ENCODE assay signal across 16 cellular contexts in the genomic region with DNA sequence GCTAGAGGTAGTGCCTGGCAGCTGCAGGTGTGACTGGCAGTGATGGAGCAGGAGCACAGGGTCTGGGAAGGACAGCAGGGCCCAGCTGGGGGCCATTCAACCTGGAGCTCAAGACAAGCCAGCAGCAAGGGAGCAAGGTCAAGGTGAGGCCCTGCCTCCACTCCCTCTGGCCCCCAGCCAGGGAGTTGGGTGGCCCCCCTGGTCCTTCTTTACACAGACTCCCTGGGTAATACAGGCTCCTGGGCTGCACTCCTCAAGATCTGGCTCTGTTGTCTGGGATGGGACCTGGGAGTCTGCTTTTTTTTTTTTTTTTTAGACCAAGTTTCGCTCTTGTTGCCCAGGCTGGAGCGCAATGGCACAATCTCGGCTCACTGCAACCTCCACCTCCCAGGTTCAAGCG. TPM values are rescaled to one million over a fixed set of nuclear protein-coding genes. Genes with fewer than 3 reads are reported as not detected.
DNase-seq lines count a peak whose midpoint lies in the region; ATAC-seq, FAIRE-seq and TF ChIP-seq lines count a peak whose summit lies in the region.
"Had no signal": no experiment of that assay in that cellular context is flagged by ENCODE, and none has a peak within 500 bp of the region (broad histone marks: within the 10 kb centered on the region; RNA-seq: fewer than 3 reads in every experiment).

No MANE protein-coding gene starts in this region.

- TF ChIP-seq POLR2A in Peyer's patch (IDR thresholded peaks at IDR 0.05) (no peak), H1 (IDR thresholded peaks at IDR 0.05; ENCODE audit: control extremely low read depth in 1 of 2, low read depth in 2 of 2, low read length in 2 of 2) (no peak), spleen (IDR thresholded peaks at IDR 0.05) (no peak)

- H3K36me3 ChIP-seq in CD4-positive, alpha-beta memory T cell (ENCODE audit: insufficient read depth, low read length) = peaks cover 53% of the 10 kb centered on the region
- H3K36me3 ChIP-seq in Peyer's patch = peaks cover 0 to 34% (median 0%) of the 10 kb centered on the region in 3 donors
- H3K36me3 ChIP-seq in H1 (ENCODE audit: control insufficient read depth in 2 of 4, insufficient read depth in 4 of 4, low read length in 3 of 4) = peaks cover 3 to 16% (median 8%) of the 10 kb centered on the region in 4 experiments; a peak in 6 of 8 replicates
- peaks cover 0 to 94% (median 54%) of the 10 kb centered on the region in 6 donors for H3K36me3 ChIP-seq in spleen

- H4K5ac ChIP-seq in H1 (ENCODE audit: insufficient read length, low read depth, low read length) = no peak overlapping the region

- TF ChIP-seq CTCF in Peyer's patch (IDR thresholded peaks at IDR 0.05) (no peak), H1 (IDR thresholded peaks at IDR 0.05; ENCODE audit: control extremely low read depth in 1 of 3, insufficient read depth in 1 of 3, low read depth in 1 of 3, low read length in 3 of 3) (no peak), spleen (IDR thresholded peaks at IDR 0.05 in 8 of 11, conservative IDR thresholded peaks at IDR 0.05 in 3 of 11) (no peak)

- peaks cover 65% of the 10 kb centered on the region for H3K4me1 ChIP-seq in CD4-positive, alpha-beta memory T cell (ENCODE audit: insufficient read depth, low read length)
- H3K4me1 ChIP-seq in Peyer's patch = peaks cover 3 to 88% (median 31%) of the 10 kb centered on the region in 4 donors
- H3K4me1 ChIP-seq in H1 (replicated peaks in 1 of 4; ENCODE audit: control insufficient read depth in 3 of 4, insufficient read depth in 4 of 4, low read length in 3 of 4) = peaks cover 5 to 14% (median 9%) of the 10 kb centered on the region in 4 experiments
- peaks cover 80 to 100% (median 100%) of the 10 kb centered on the region in 6 donors for H3K4me1 ChIP-seq in spleen

- H3K23ac ChIP-seq in H1 (ENCODE audit: insufficient read length) = no peak overlapping the region

- H2BK12ac ChIP-seq in H1 (ENCODE audit: low read depth, low read length) = no peak overlapping the region

- no peaks in the 10 kb centered on the region for H3K9me3 Mint-ChIP-seq in CD4-positive, alpha-beta memory T cell

- no peak for FAIRE-seq in H1 (lab: Jason Lieb, UNC)
- FAIRE-seq: GM19239, islet of Langerhans had no signal

- H3K27me3 Mint-ChIP-seq in CD4-positive, alpha-beta memory T cell = no peaks in the 10 kb centered on the region

- no peak for DNase-seq in CD4-positive, alpha-beta memory T cell
- DNase-seq in Peyer's patch (no peak), H1 (ENCODE audit: low read depth in 1 of 2, low spot score in 2 of 2) (no peak), spleen (no peak), NCI-H187 (lab: John Stamatoyannopoulos, UW) (no peak), C1 segment of cervical spinal cord (lab: John Stamatoyannopoulos, UW) (no peak)
- DNase-seq: NCI-H1930; NCI-H748 treated with DMSO at 0.1 percent for 48 hours; retina; RPMI8226; stimulated activated CD4-positive, alpha-beta T cell treated with anti-CD3 and anti-CD28 coated beads, Interleukin-2, amount 100 ng/mL, for 48 hours had no signal

- peaks cover 0 to 57% of the 10 kb centered on the region in 2 experiments; a peak in 3 of 4 replicates for H3K79me2 ChIP-seq in H1 (ENCODE audit: control insufficient read depth in 1 of 2, insufficient read depth in 2 of 2, low read length in 2 of 2)

- H3K23me2 ChIP-seq in H1 (ENCODE audit: low read depth, low read length) = no peaks in the 10 kb centered on the region

- no peak for TF ChIP-seq EP300 in H1 (IDR thresholded peaks at IDR 0.05; ENCODE audit: borderline replicate concordance in 1 of 2, low read depth in 2 of 2, low read length in 2 of 2)

- H2BK120ac ChIP-seq in H1 (replicated peaks; ENCODE audit: low read depth, low read length) = no peak overlapping the region

- no peak overlapping the region for H2BK15ac ChIP-seq in H1 (ENCODE audit: low read length)

- H3K14ac ChIP-seq in H1 (ENCODE audit: insufficient read length) = no peak overlapping the region

- H3K18ac ChIP-seq in H1 (ENCODE audit: extremely low read depth, low read length) = no peak overlapping the region

- H4K91ac ChIP-seq in H1 (replicated peaks; ENCODE audit: insufficient read length, low read length) = no peak overlapping the region

- WGBS in H1 (ENCODE audit: extremely low coverage in 1 of 2, insufficient coverage in 1 of 2, insufficient read length in 1 of 2, insufficient replicate concordance in 2 of 2, low coverage in 1 of 2, low lambda C conversion rate in 2 of 2, missing lambda C conversion rate in 1 of 2), 2 experiments = 94% methylated on average over 2 of the region's 4 CpGs; no CpG with 5 or more reads in 1 of the 2 experiments
- 86 to 91% (median 89%) methylated on average over 4 of the region's 4 CpGs for WGBS in spleen, 5 donors

- H2AFZ ChIP-seq in H1 (ENCODE audit: low read length) = no peak overlapping the region

- CTCF ChIA-PET in CD4-positive, alpha-beta memory T cell (lab: Charles Lee; ENCODE audit: partially characterized antibody) = interaction anchor here (1.0 to 6.4 kb wide), 7 partner anchors 9 to 58 kb away, joined by 3 to 238 read pairs (median 6); partner anchors contain the start of genes GNAI2 and GNAT1
- CTCF ChIA-PET in H1 (lab: Charles Lee; ENCODE audit: partially characterized antibody) = interaction anchor here (0.8 to 53.5 kb wide), 8 partner anchors 7 to 164 kb away, joined by 3 to 2149 read pairs (median 30); partner anchors contain the start of genes GNAI2, GNAT1, SEMA3B and SLC38A3

- no peak overlapping the region for H3K9ac ChIP-seq in H1 (replicated peaks in 1 of 4; ENCODE audit: extremely low read depth in 1 of 4, low read depth in 3 of 4, low read length in 3 of 4)

- H4K20me1 ChIP-seq in H1 (replicated peaks in 1 of 2; ENCODE audit: control insufficient read depth in 1 of 2, insufficient read depth in 2 of 2, low read length in 2 of 2) = peaks cover 15 to 46% of the 10 kb centered on the region in 2 experiments

- H2BK20ac ChIP-seq in H1 (ENCODE audit: low read length) = no peak overlapping the region

- no peak overlapping the region for H2AK5ac ChIP-seq in H1 (ENCODE audit: low read depth, low read length)

- no peaks in the 10 kb centered on the region for H3K27me3 ChIP-seq in CD4-positive, alpha-beta memory T cell (ENCODE audit: insufficient read depth, low read length)
- no peaks in the 10 kb centered on the region for H3K27me3 ChIP-seq in Peyer's patch
- H3K27me3 ChIP-seq in H1 (replicated peaks in 1 of 4; ENCODE audit: control insufficient read depth in 3 of 4, extremely low read depth in 1 of 4, insufficient read depth in 3 of 4, low read length in 3 of 4) = no peaks in the 10 kb centered on the region
- H3K27me3 ChIP-seq in spleen (replicated peaks in 1 of 7) = no peaks in the 10 kb centered on the region
- H3K27me3 ChIP-seq: adrenal gland had no signal

- ATAC-seq in HG03469 (IDR thresholded peaks at IDR 0.05; ENCODE audit: unreplicated experiment) = no peak
- no peak for ATAC-seq in GM21515 (IDR thresholded peaks at IDR 0.05; ENCODE audit: unreplicated experiment)

- H3K4ac ChIP-seq in H1 (replicated peaks; ENCODE audit: insufficient read length, low read depth, low read length) = no peak overlapping the region

- peak overlapping the region in 1 of 8 donors; percentile 33 for H3K4me3 Mint-ChIP-seq in CD4-positive, alpha-beta memory T cell

- peak overlapping the region in 6 of 7 donors; percentile 74 to 88 (median 78) for H3K27ac Mint-ChIP-seq in CD4-positive, alpha-beta memory T cell

- no peak overlapping the region for H3K4me3 ChIP-seq in CD4-positive, alpha-beta memory T cell (ENCODE audit: low read length in 2 of 2)
- H3K4me3 ChIP-seq in Peyer's patch (no peak overlapping the region), H1 (ENCODE audit: extremely low read depth in 1 of 4, insufficient read depth in 2 of 4, low read depth in 3 of 4, low read length in 4 of 4) (no peak overlapping the region), spleen (peak overlapping the region in 1 of 8 donors; percentile 5)
- H3K4me3 ChIP-seq: adrenal gland had no signal

- H3K79me1 ChIP-seq in H1 (ENCODE audit: low read depth, low read length) = peaks cover 32% of the 10 kb centered on the region

- POLR2A ChIA-PET in CD4-positive, alpha-beta memory T cell (lab: Charles Lee; ENCODE audit: partially characterized antibody) = interaction anchor here (1.0 to 4.5 kb wide), 5 partner anchors 9 to 87 kb away, joined by 3 to 35 read pairs (median 5); partner anchors contain the start of gene GNAI2
- POLR2A ChIA-PET in H1 (lab: Charles Lee; ENCODE audit: partially characterized antibody) = interaction anchor here (0.9 to 4.1 kb wide), 4 partner anchors 8 to 39 kb away, joined by 3 to 22 read pairs (median 5); partner anchors contain the start of gene GNAI2

- TF ChIP-seq RAD21 in H1 (IDR thresholded peaks at IDR 0.05 in 1 of 2, conservative IDR thresholded peaks at IDR 0.05 in 1 of 2; ENCODE audit: low read depth in 2 of 2, low read length in 2 of 2) = no peak

- H3K4me1 Mint-ChIP-seq in CD4-positive, alpha-beta memory T cell = peaks cover 28 to 60% (median 41%) of the 10 kb centered on the region in 4 donors

- no peak overlapping the region for H3K4me2 ChIP-seq in H1 (ENCODE audit: insufficient read depth in 1 of 2, low read depth in 2 of 2, low read length in 2 of 2)

- H3K36me3 Mint-ChIP-seq in CD4-positive, alpha-beta memory T cell = peaks cover 8 to 40% of the 10 kb centered on the region in 2 donors

- no peak overlapping the region for H3K56ac ChIP-seq in H1 (replicated peaks; ENCODE audit: insufficient read length, low read depth, low read length)

- H3K9me3 ChIP-seq in CD4-positive, alpha-beta memory T cell (ENCODE audit: control insufficient read depth in 1 of 2, low read length in 2 of 2) = no peaks in the 10 kb centered on the region
- H3K9me3 ChIP-seq in Peyer's patch (no peaks in the 10 kb centered on the region), H1 (ENCODE audit: insufficient read depth in 2 of 2, low read depth in 1 of 2, low read length in 1 of 2) (no peaks in the 10 kb centered on the region), spleen (no peaks in the 10 kb centered on the region)
- H3K9me3 ChIP-seq: adrenal gland had no signal

- 0 out of 2 replicates have a peak overlapping the region, but pooled peaks have one; percentile 52 for H2BK5ac ChIP-seq in H1 (ENCODE audit: low read depth, low read length)

- intact Hi-C loops in CD4-positive, alpha-beta memory T cell (cut with micrococcal nuclease) = no loop called here
- intact Hi-C loops in spleen (cut with DNase I; ENCODE audit: low total_unique reads) = no loop called here

- H4K8ac ChIP-seq in H1 (ENCODE audit: extremely low read depth, insufficient read depth, low read length) = no peak overlapping the region

- H3K27ac ChIP-seq in CD4-positive, alpha-beta memory T cell (ENCODE audit: low read depth, low read length) = peak overlapping the region; percentile 25
- H3K27ac ChIP-seq in Peyer's patch (peak overlapping the region in 3 of 4 donors; percentile 0 to 86 (median 35)), H1 (ENCODE audit: low read depth, low read length) (no peak overlapping the region), spleen (peak overlapping the region in 7 of 8 donors; percentile 0 to 99 (median 94))

RNA-seq across cellular contexts. Expression of gene GNAI2, which starts 14.5 kb away (rescaled TPM):
- total RNA-seq in CD4-positive, alpha-beta memory T cell = 100 to 1,000 TPM; 292 to 300 TPM
- 100 to 1,000 TPM; 532 to 615 TPM for polyA plus RNA-seq in CD4-positive, alpha-beta memory T cell
- 100 to 1,000 TPM in 2 of 4 donors, 10 to 100 TPM in 2; 71.8 to 178 (median 98.4) TPM for total RNA-seq in Peyer's patch
- total RNA-seq in H1 (2021; fragmentation: NEBNext Ultra II Directional; extraction: Animal tissue kit (Norgen Biotek cat#: 25700)) = 168 and 169 TPM in 2 replicates
- polyA plus RNA-seq in H1 (2011; rRNA removed) = 516 and 539 TPM in 2 replicates
- polyA plus RNA-seq in H1 (2011; cell fraction: cytosol; rRNA removed) = 378 TPM
- polyA plus RNA-seq in H1 (2011; cell fraction: nucleus; rRNA removed) = 319 TPM
- polyA plus RNA-seq in H1 (2012, experiment 1 of 2) = 135 to 260 TPM (median 228 TPM) in 4 replicates
- polyA plus RNA-seq in H1 (2012, experiment 2 of 2) = 195 TPM
- 215 TPM for polyA plus RNA-seq in H1 (2013, experiment 1 of 2)
- polyA plus RNA-seq in H1 (2013, experiment 2 of 2) = 242 TPM
- polyA minus RNA-seq in H1 (2011; rRNA and poly(A)+ RNA removed) = 310 and 337 TPM in 2 replicates
- 106 TPM for polyA minus RNA-seq in H1 (2011; cell fraction: cytosol; rRNA and poly(A)+ RNA removed)
- 98.5 TPM for polyA minus RNA-seq in H1 (2011; cell fraction: nucleus; rRNA and poly(A)+ RNA removed)
- 100 to 1,000 TPM; 276 to 466 (median 385) TPM for total RNA-seq in spleen
- polyA plus RNA-seq in spleen = 100 to 1,000 TPM; 147 to 232 (median 170) TPM

RNA-seq across cellular contexts. Expression of gene SEMA3B, which starts 18.4 kb away (rescaled TPM):
- under 1 TPM; 0.50 to 0.87 TPM for total RNA-seq in CD4-positive, alpha-beta memory T cell
- polyA plus RNA-seq in CD4-positive, alpha-beta memory T cell = not detected
- total RNA-seq in Peyer's patch (100 to 1,000 TPM in 3 of 4 donors, 10 to 100 TPM in 1; 56.1 to 367 (median 267) TPM), spleen (10 to 100 TPM in 1 of 7 donors, 1 to 10 TPM in 6; 2.2 to 13.9 (median 4.5) TPM)
- 4.7 and 4.8 TPM in 2 replicates for total RNA-seq in H1 (2021; fragmentation: NEBNext Ultra II Directional; extraction: Animal tissue kit (Norgen Biotek cat#: 25700))
- polyA plus RNA-seq in H1 (2011; rRNA removed) (3.0 and 7.1 TPM in 2 replicates), spleen (10 to 100 TPM in 1 of 3 donors, 1 to 10 TPM in 2; 2.7 to 14.5 (median 3.4) TPM)
- 7.4 TPM for polyA plus RNA-seq in H1 (2011; cell fraction: cytosol; rRNA removed)
- polyA plus RNA-seq in H1 (2011; cell fraction: nucleus; rRNA removed) = 37.5 TPM
- 3.1 to 6.7 TPM (median 5.4 TPM) in 4 replicates for polyA plus RNA-seq in H1 (2012, experiment 1 of 2)
- 2.1 TPM for polyA plus RNA-seq in H1 (2012, experiment 2 of 2)
- polyA plus RNA-seq in H1 (2013, experiment 1 of 2) = 2.4 TPM
- polyA plus RNA-seq in H1 (2013, experiment 2 of 2) = 2.4 TPM
- 1.2 and 1.4 TPM in 2 replicates for polyA minus RNA-seq in H1 (2011; rRNA and poly(A)+ RNA removed)
- 9.0 TPM for polyA minus RNA-seq in H1 (2011; cell fraction: cytosol; rRNA and poly(A)+ RNA removed)
- polyA minus RNA-seq in H1 (2011; cell fraction: nucleus; rRNA and poly(A)+ RNA removed) = 6.6 TPM

RNA-seq across cellular contexts. Expression of gene LSMEM2, which starts 28.4 kb away (rescaled TPM):
- not detected for total RNA-seq in CD4-positive, alpha-beta memory T cell
- under 1 TPM in 1 of 2 donors, not detected in 1; 0.20 TPM for polyA plus RNA-seq in CD4-positive, alpha-beta memory T cell
- total RNA-seq in Peyer's patch (not detected), spleen (under 1 TPM in 1 of 7 donors, not detected in 6; 0.46 TPM)
- total RNA-seq in H1 (2021; fragmentation: NEBNext Ultra II Directional; extraction: Animal tissue kit (Norgen Biotek cat#: 25700)) = 0.57 and 0.58 TPM in 2 replicates
- polyA plus RNA-seq in H1 (2011; rRNA removed) (0.68 and 0.94 TPM in 2 replicates), spleen (under 1 TPM; 0.06 to 0.29 (median 0.20) TPM)
- polyA plus RNA-seq in H1 (2011; cell fraction: cytosol; rRNA removed) = 0.74 TPM
- 1.1 TPM for polyA plus RNA-seq in H1 (2011; cell fraction: nucleus; rRNA removed)
- 0.37 to 0.74 TPM (median 0.57 TPM) in 4 replicates for polyA plus RNA-seq in H1 (2012, experiment 1 of 2)
- 0.38 TPM for polyA plus RNA-seq in H1 (2012, experiment 2 of 2)
- 0.20 TPM for polyA plus RNA-seq in H1 (2013, experiment 1 of 2)
- 0.15 TPM for polyA plus RNA-seq in H1 (2013, experiment 2 of 2)
- polyA minus RNA-seq in H1 (2011; rRNA and poly(A)+ RNA removed) = 0.63 and 0.69 TPM in 2 replicates
- not detected for polyA minus RNA-seq in H1 (2011; cell fraction: cytosol; rRNA and poly(A)+ RNA removed)
- polyA minus RNA-seq in H1 (2011; cell fraction: nucleus; rRNA and poly(A)+ RNA removed) = not detected

RNA-seq across cellular contexts. Expression of gene IFRD2, which starts 41.7 kb away (rescaled TPM):
- total RNA-seq in CD4-positive, alpha-beta memory T cell = 10 to 100 TPM; 58.6 to 65.3 TPM
- 10 to 100 TPM; 62.0 to 84.7 TPM for polyA plus RNA-seq in CD4-positive, alpha-beta memory T cell
- 100 to 1,000 TPM in 3 of 4 donors, 10 to 100 TPM in 1; 75.5 to 205 (median 140) TPM for total RNA-seq in Peyer's patch
- 88.8 and 97.8 TPM in 2 replicates for total RNA-seq in H1 (2021; fragmentation: NEBNext Ultra II Directional; extraction: Animal tissue kit (Norgen Biotek cat#: 25700))
- 76.7 and 123 TPM in 2 replicates for polyA plus RNA-seq in H1 (2011; rRNA removed)
- polyA plus RNA-seq in H1 (2011; cell fraction: cytosol; rRNA removed) = 76.7 TPM
- 310 TPM for polyA plus RNA-seq in H1 (2011; cell fraction: nucleus; rRNA removed)
- polyA plus RNA-seq in H1 (2012, experiment 1 of 2) = 72.6 to 93.2 TPM (median 89.6 TPM) in 4 replicates
- polyA plus RNA-seq in H1 (2012, experiment 2 of 2) = 133 TPM
- 61.4 TPM for polyA plus RNA-seq in H1 (2013, experiment 1 of 2)
- 54.6 TPM for polyA plus RNA-seq in H1 (2013, experiment 2 of 2)
- polyA minus RNA-seq in H1 (2011; rRNA and poly(A)+ RNA removed) = 47.8 and 50.1 TPM in 2 replicates
- polyA minus RNA-seq in H1 (2011; cell fraction: cytosol; rRNA and poly(A)+ RNA removed) = 33.3 TPM
- 86.7 TPM for polyA minus RNA-seq in H1 (2011; cell fraction: nucleus; rRNA and poly(A)+ RNA removed)
- total RNA-seq in spleen = 10 to 100 TPM; 40.2 to 67.6 (median 48.0) TPM
- 10 to 100 TPM; 58.4 to 76.7 (median 74.8) TPM for polyA plus RNA-seq in spleen

RNA-seq across cellular contexts. Expression of gene SLC38A3, which starts 45.4 kb away (rescaled TPM):
- not detected for total RNA-seq in CD4-positive, alpha-beta memory T cell
- polyA plus RNA-seq in CD4-positive, alpha-beta memory T cell = not detected
- total RNA-seq in Peyer's patch = 1 to 10 TPM in 1 of 4 donors, not detected in 3; 1.3 TPM
- 0.57 and 1.2 TPM in 2 replicates for total RNA-seq in H1 (2021; fragmentation: NEBNext Ultra II Directional; extraction: Animal tissue kit (Norgen Biotek cat#: 25700))
- 3.7 and 4.7 TPM in 2 replicates for polyA plus RNA-seq in H1 (2011; rRNA removed)
- polyA plus RNA-seq in H1 (2011; cell fraction: cytosol; rRNA removed) = 2.0 TPM
- polyA plus RNA-seq in H1 (2011; cell fraction: nucleus; rRNA removed) = 10.8 TPM
- 0.87 to 1.5 TPM (median 1.1 TPM) in 4 replicates for polyA plus RNA-seq in H1 (2012, experiment 1 of 2)
- 0.85 TPM for polyA plus RNA-seq in H1 (2012, experiment 2 of 2)
- polyA plus RNA-seq in H1 (2013, experiment 1 of 2) = 1.2 TPM
- 1.0 TPM for polyA plus RNA-seq in H1 (2013, experiment 2 of 2)
- 1.5 and 2.5 TPM in 2 replicates for polyA minus RNA-seq in H1 (2011; rRNA and poly(A)+ RNA removed)
- 0.88 TPM for polyA minus RNA-seq in H1 (2011; cell fraction: cytosol; rRNA and poly(A)+ RNA removed)
- polyA minus RNA-seq in H1 (2011; cell fraction: nucleus; rRNA and poly(A)+ RNA removed) = 1.9 TPM
- not detected for total RNA-seq in spleen
- under 1 TPM in 2 of 3 donors, not detected in 1; 0.02 to 0.07 TPM for polyA plus RNA-seq in spleen
